ENCODE assay signal across 1 cellular context in the genomic region with DNA sequence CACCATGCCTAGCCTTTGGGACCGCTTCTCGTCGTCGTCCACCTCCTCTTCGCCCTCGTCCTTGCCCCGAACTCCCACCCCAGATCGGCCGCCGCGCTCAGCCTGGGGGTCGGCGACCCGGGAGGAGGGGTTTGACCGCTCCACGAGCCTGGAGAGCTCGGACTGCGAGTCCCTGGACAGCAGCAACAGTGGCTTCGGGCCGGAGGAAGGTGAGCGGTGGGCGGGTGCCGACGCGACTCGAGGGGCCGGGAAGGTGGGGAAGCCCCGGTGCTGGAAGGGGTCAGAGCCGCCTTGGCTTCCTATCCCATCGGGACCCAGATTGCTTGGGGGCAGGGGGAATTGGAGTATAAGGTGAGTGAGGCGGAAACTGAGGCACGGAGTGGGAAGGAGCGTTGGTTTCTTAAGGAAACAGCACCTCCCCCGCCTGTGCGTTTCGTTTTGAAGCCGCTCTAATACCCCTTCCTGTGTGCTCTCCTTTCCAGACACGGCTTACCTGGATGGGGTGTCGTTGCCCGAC.
TF ChIP-seq lines count a peak whose summit lies in the region.

No MANE protein-coding gene starts in this region.

TF ChIP-seq in K562, 482 proteins besides CTCF, POLR2A, EP300 and RAD21 (continued from another document and continues in another):
- TF ChIP-seq, protein P1, sequence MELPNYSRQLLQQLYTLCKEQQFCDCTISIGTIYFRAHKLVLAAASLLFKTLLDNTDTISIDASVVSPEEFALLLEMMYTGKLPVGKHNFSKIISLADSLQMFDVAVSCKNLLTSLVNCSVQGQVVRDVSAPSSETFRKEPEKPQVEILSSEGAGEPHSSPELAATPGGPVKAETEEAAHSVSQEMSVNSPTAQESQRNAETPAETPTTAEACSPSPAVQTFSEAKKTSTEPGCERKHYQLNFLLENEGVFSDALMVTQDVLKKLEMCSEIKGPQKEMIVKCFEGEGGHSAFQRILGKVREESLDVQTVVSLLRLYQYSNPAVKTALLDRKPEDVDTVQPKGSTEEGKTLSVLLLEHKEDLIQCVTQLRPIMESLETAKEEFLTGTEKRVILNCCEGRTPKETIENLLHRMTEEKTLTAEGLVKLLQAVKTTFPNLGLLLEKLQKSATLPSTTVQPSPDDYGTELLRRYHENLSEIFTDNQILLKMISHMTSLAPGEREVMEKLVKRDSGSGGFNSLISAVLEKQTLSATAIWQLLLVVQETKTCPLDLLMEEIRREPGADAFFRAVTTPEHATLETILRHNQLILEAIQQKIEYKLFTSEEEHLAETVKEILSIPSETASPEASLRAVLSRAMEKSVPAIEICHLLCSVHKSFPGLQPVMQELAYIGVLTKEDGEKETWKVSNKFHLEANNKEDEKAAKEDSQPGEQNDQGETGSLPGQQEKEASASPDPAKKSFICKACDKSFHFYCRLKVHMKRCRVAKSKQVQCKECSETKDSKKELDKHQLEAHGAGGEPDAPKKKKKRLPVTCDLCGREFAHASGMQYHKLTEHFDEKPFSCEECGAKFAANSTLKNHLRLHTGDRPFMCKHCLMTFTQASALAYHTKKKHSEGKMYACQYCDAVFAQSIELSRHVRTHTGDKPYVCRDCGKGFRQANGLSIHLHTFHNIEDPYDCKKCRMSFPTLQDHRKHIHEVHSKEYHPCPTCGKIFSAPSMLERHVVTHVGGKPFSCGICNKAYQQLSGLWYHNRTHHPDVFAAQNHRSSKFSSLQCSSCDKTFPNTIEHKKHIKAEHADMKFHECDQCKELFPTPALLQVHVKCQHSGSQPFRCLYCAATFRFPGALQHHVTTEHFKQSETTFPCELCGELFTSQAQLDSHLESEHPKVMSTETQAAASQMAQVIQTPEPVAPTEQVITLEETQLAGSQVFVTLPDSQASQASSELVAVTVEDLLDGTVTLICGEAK (IDR thresholded peaks at IDR 0.05), result no peak
- TF ChIP-seq, protein P1 (CRISPR knock-in tag; IDR thresholded peaks at IDR 0.05), result no peak
- no peak for TF ChIP-seq ZNF551 (CRISPR knock-in tag; IDR thresholded peaks at IDR 0.05)
- no peak for TF ChIP-seq BHLHE40 (IDR thresholded peaks at IDR 0.05; ENCODE audit: low read length)
- no peak for TF ChIP-seq CEBPG (CRISPR knock-in tag; IDR thresholded peaks at IDR 0.05)
- TF ChIP-seq CEBPG (tag; conservative IDR thresholded peaks at IDR 0.05 in 1 of 2, IDR thresholded peaks at IDR 0.05 in 1 of 2), result no peak
- TF ChIP-seq, protein P2, sequence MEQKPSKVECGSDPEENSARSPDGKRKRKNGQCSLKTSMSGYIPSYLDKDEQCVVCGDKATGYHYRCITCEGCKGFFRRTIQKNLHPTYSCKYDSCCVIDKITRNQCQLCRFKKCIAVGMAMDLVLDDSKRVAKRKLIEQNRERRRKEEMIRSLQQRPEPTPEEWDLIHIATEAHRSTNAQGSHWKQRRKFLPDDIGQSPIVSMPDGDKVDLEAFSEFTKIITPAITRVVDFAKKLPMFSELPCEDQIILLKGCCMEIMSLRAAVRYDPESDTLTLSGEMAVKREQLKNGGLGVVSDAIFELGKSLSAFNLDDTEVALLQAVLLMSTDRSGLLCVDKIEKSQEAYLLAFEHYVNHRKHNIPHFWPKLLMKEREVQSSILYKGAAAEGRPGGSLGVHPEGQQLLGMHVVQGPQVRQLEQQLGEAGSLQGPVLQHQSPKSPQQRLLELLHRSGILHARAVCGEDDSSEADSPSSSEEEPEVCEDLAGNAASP (IDR thresholded peaks at IDR 0.05), result no peak
- 0 out of 2 replicates have a peak, but pooled peaks have one; percentile 55 for TF ChIP-seq ZSCAN29 (IDR thresholded peaks at IDR 0.05)
- no peak for TF ChIP-seq NFE2L1 (tag; IDR thresholded peaks at IDR 0.05; ENCODE audit: borderline replicate concordance, low read depth)
- TF ChIP-seq ZNF165 (CRISPR knock-in tag; IDR thresholded peaks at IDR 0.05; ENCODE audit: borderline replicate concordance), result 0 out of 2 replicates have a peak, but pooled peaks have one; percentile 66
- no peak for TF ChIP-seq ZNF41 (CRISPR knock-in tag; conservative IDR thresholded peaks at IDR 0.05)
- TF ChIP-seq, protein P3, sequence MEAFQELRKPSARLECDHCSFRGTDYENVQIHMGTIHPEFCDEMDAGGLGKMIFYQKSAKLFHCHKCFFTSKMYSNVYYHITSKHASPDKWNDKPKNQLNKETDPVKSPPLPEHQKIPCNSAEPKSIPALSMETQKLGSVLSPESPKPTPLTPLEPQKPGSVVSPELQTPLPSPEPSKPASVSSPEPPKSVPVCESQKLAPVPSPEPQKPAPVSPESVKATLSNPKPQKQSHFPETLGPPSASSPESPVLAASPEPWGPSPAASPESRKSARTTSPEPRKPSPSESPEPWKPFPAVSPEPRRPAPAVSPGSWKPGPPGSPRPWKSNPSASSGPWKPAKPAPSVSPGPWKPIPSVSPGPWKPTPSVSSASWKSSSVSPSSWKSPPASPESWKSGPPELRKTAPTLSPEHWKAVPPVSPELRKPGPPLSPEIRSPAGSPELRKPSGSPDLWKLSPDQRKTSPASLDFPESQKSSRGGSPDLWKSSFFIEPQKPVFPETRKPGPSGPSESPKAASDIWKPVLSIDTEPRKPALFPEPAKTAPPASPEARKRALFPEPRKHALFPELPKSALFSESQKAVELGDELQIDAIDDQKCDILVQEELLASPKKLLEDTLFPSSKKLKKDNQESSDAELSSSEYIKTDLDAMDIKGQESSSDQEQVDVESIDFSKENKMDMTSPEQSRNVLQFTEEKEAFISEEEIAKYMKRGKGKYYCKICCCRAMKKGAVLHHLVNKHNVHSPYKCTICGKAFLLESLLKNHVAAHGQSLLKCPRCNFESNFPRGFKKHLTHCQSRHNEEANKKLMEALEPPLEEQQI (IDR thresholded peaks at IDR 0.05), result no peak
- TF ChIP-seq, protein P4, sequence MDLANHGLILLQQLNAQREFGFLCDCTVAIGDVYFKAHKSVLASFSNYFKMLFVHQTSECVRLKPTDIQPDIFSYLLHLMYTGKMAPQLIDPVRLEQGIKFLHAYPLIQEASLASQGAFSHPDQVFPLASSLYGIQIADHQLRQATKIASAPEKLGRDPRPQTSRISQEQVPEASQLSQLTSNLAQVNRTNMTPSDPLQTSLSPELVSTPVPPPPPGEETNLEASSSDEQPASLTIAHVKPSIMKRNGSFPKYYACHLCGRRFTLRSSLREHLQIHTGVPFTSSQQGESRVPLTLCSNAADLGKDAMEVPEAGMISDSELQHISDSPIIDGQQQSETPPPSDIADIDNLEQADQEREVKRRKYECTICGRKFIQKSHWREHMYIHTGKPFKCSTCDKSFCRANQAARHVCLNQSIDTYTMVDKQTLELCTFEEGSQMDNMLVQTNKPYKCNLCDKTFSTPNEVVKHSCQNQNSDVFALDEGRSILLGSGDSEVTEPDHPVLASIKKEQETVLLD (IDR thresholded peaks at IDR 0.05), result no peak
- TF ChIP-seq EWSR1 (IDR thresholded peaks at IDR 0.05; ENCODE audit: borderline replicate concordance, low read depth, partially characterized antibody), result no peak
- no peak for TF ChIP-seq LEF1 (IDR thresholded peaks at IDR 0.05)
- TF ChIP-seq ZNF311 (CRISPR knock-in tag; IDR thresholded peaks at IDR 0.05), result no peak
- no peak for TF ChIP-seq L3MBTL2 (IDR thresholded peaks at IDR 0.05)
- TF ChIP-seq, protein P5, sequence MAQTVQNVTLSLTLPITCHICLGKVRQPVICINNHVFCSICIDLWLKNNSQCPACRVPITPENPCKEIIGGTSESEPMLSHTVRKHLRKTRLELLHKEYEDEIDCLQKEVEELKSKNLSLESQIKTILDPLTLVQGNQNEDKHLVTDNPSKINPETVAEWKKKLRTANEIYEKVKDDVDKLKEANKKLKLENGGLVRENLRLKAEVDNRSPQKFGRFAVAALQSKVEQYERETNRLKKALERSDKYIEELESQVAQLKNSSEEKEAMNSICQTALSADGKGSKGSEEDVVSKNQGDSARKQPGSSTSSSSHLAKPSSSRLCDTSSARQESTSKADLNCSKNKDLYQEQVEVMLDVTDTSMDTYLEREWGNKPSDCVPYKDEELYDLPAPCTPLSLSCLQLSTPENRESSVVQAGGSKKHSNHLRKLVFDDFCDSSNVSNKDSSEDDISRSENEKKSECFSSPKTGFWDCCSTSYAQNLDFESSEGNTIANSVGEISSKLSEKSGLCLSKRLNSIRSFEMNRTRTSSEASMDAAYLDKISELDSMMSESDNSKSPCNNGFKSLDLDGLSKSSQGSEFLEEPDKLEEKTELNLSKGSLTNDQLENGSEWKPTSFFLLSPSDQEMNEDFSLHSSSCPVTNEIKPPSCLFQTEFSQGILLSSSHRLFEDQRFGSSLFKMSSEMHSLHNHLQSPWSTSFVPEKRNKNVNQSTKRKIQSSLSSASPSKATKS (CRISPR knock-in tag; IDR thresholded peaks at IDR 0.05), result no peak
- no peak for TF ChIP-seq HNRNPLL (IDR thresholded peaks at IDR 0.05; ENCODE audit: low read depth, low read length, poor library complexity, severe bottlenecking)
- TF ChIP-seq CREM (IDR thresholded peaks at IDR 0.05; ENCODE audit: low read depth), result no peak
- TF ChIP-seq, protein P6, sequence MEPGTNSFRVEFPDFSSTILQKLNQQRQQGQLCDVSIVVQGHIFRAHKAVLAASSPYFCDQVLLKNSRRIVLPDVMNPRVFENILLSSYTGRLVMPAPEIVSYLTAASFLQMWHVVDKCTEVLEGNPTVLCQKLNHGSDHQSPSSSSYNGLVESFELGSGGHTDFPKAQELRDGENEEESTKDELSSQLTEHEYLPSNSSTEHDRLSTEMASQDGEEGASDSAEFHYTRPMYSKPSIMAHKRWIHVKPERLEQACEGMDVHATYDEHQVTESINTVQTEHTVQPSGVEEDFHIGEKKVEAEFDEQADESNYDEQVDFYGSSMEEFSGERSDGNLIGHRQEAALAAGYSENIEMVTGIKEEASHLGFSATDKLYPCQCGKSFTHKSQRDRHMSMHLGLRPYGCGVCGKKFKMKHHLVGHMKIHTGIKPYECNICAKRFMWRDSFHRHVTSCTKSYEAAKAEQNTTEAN (CRISPR knock-in tag; IDR thresholded peaks at IDR 0.05), result no peak
- TF ChIP-seq, protein P7, sequence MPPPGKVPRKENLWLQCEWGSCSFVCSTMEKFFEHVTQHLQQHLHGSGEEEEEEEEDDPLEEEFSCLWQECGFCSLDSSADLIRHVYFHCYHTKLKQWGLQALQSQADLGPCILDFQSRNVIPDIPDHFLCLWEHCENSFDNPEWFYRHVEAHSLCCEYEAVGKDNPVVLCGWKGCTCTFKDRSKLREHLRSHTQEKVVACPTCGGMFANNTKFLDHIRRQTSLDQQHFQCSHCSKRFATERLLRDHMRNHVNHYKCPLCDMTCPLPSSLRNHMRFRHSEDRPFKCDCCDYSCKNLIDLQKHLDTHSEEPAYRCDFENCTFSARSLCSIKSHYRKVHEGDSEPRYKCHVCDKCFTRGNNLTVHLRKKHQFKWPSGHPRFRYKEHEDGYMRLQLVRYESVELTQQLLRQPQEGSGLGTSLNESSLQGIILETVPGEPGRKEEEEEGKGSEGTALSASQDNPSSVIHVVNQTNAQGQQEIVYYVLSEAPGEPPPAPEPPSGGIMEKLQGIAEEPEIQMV (tag; conservative IDR thresholded peaks at IDR 0.05; ENCODE audit: low read depth), result no peak
- TF ChIP-seq, protein P8, sequence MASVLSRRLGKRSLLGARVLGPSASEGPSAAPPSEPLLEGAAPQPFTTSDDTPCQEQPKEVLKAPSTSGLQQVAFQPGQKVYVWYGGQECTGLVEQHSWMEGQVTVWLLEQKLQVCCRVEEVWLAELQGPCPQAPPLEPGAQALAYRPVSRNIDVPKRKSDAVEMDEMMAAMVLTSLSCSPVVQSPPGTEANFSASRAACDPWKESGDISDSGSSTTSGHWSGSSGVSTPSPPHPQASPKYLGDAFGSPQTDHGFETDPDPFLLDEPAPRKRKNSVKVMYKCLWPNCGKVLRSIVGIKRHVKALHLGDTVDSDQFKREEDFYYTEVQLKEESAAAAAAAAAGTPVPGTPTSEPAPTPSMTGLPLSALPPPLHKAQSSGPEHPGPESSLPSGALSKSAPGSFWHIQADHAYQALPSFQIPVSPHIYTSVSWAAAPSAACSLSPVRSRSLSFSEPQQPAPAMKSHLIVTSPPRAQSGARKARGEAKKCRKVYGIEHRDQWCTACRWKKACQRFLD (CRISPR knock-in tag; IDR thresholded peaks at IDR 0.05), result no peak
- TF ChIP-seq ZFP1 (CRISPR knock-in tag; IDR thresholded peaks at IDR 0.05), result no peak; the same call in 1 of the 2 replicates
- TF ChIP-seq, protein P9, sequence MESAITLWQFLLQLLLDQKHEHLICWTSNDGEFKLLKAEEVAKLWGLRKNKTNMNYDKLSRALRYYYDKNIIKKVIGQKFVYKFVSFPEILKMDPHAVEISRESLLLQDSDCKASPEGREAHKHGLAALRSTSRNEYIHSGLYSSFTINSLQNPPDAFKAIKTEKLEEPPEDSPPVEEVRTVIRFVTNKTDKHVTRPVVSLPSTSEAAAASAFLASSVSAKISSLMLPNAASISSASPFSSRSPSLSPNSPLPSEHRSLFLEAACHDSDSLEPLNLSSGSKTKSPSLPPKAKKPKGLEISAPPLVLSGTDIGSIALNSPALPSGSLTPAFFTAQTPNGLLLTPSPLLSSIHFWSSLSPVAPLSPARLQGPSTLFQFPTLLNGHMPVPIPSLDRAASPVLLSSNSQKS (CRISPR knock-in tag; IDR thresholded peaks at IDR 0.05), result no peak
- no peak for TF ChIP-seq ZNF23 (CRISPR knock-in tag; IDR thresholded peaks at IDR 0.05)
- no peak for TF ChIP-seq NFXL1 (CRISPR knock-in tag; IDR thresholded peaks at IDR 0.05)
- peak in 1 of 2 experiments; percentile 17; a peak in 1 of 4 replicates for TF ChIP-seq TEAD1 (CRISPR knock-in tag; IDR thresholded peaks at IDR 0.05)
- no peak for TF ChIP-seq MTA2 (IDR thresholded peaks at IDR 0.05; ENCODE audit: low read depth)
- TF ChIP-seq, protein P10, sequence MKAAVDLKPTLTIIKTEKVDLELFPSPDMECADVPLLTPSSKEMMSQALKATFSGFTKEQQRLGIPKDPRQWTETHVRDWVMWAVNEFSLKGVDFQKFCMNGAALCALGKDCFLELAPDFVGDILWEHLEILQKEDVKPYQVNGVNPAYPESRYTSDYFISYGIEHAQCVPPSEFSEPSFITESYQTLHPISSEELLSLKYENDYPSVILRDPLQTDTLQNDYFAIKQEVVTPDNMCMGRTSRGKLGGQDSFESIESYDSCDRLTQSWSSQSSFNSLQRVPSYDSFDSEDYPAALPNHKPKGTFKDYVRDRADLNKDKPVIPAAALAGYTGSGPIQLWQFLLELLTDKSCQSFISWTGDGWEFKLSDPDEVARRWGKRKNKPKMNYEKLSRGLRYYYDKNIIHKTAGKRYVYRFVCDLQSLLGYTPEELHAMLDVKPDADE (conservative IDR thresholded peaks at IDR 0.05; ENCODE audit: control insufficient read depth, low read depth, low read length), result no peak
